ENCODE assay signal across 8 cellular contexts in genomic region chr9:35731415-35732184, GRCh38. TPM values are rescaled to one million over a fixed set of nuclear protein-coding genes. Genes with fewer than 3 reads are reported as not detected.
DNase-seq lines count a peak whose midpoint lies in the region; ATAC-seq and TF ChIP-seq lines count a peak whose summit lies in the region.

No MANE protein-coding gene starts in this region.

- H3K36me3 Mint-ChIP-seq in mesothelial cell of epicardium, result peaks cover 3% of the 10 kb centered on the region

- in situ Hi-C loops in KBM-7 (cut with MboI; ENCODE audit: low pct_unique_long_range_greater_than_20kb, low sequenced_read_pairs), result no loop called here

- TF ChIP-seq POLR2A in breast epithelium (IDR thresholded peaks at IDR 0.05) (no peak), erythroblast (IDR thresholded peaks at IDR 0.05; ENCODE audit: low read length) (no peak)

- no peaks in the 10 kb centered on the region for H3K36me3 ChIP-seq in breast epithelium

- no peaks in the 10 kb centered on the region for H3K27me3 Mint-ChIP-seq in mesothelial cell of epicardium (ENCODE audit: low read depth)

- H3K4me1 Mint-ChIP-seq in mesothelial cell of epicardium, result peaks cover 9% of the 10 kb centered on the region

- intact Hi-C loops in breast epithelium (cut with DNase I; ENCODE audit: low total_unique reads), result no loop called here

- ATAC-seq in GM21723 (IDR thresholded peaks at IDR 0.05; ENCODE audit: unreplicated experiment), result no peak

- peak overlapping the region; percentile 67 for H3K4me3 ChIP-seq in GM12865 (ENCODE audit: low read depth, low read length)
- peak overlapping the region; percentile 74 to 82 (median 79) for H3K4me3 ChIP-seq in breast epithelium

- H3K9me3 Mint-ChIP-seq in mesothelial cell of epicardium, result no peaks in the 10 kb centered on the region

- H3K27ac Mint-ChIP-seq in mesothelial cell of epicardium, result peak overlapping the region; percentile 99

- no peaks in the 10 kb centered on the region for H3K27me3 ChIP-seq in breast epithelium

- peak overlapping the region; percentile 98 to 99 for H3K27ac ChIP-seq in breast epithelium

- DNase-seq in GM12865 (ENCODE audit: low read depth) (no peak), KBM-7 (peak; percentile 30), breast epithelium (ENCODE audit: low spot score in 2 of 2) (no peak), mesothelial cell of epicardium (ENCODE audit: low spot score in 2 of 2, unreplicated experiment in 2 of 2) (peak in 1 of 2 experiments; percentile 66), erythroblast (lab: John Stamatoyannopoulos, UW) (no peak), iPS-NIHi11 (ENCODE audit: low spot score) (no peak), SW480 (ENCODE audit: low spot score) (no peak)

- TF ChIP-seq CTCF in GM12865 (IDR thresholded peaks at IDR 0.05; ENCODE audit: insufficient read depth, low read depth, low read length, missing control alignments) (no peak), breast epithelium (IDR thresholded peaks at IDR 0.05) (no peak), mesothelial cell of epicardium (IDR thresholded peaks at IDR 0.05; ENCODE audit: unreplicated experiment) (no peak)

- H3K9me3 ChIP-seq in breast epithelium, result no peaks in the 10 kb centered on the region

- peak overlapping the region; percentile 84 for H3K4me3 Mint-ChIP-seq in mesothelial cell of epicardium

- H3K4me1 ChIP-seq in breast epithelium, result peaks cover 13 to 30% of the 10 kb centered on the region in 2 donors

RNA-seq across cellular contexts. Expression of gene TLN1, which starts 0.4 kb away (rescaled TPM):
- 100 to 1,000 TPM; 163 to 497 (median 215) TPM for total RNA-seq in breast epithelium
- total RNA-seq in mesothelial cell of epicardium, result 224 to 230 TPM (median 226 TPM) in 3 replicates

RNA-seq across cellular contexts. Expression of gene CREB3, which starts 0.9 kb away (rescaled TPM):
- total RNA-seq in breast epithelium (10 to 100 TPM; 46.4 to 49.9 (median 47.2) TPM), mesothelial cell of epicardium (29.1 to 32.7 TPM (median 31.6 TPM) in 3 replicates)

RNA-seq across cellular contexts. Expression of gene GBA2, which starts 17.4 kb away (rescaled TPM):
- total RNA-seq in breast epithelium (10 to 100 TPM; 44.5 to 63.8 (median 57.0) TPM), mesothelial cell of epicardium (81.5 to 84.7 TPM (median 83.9 TPM) in 3 replicates)

RNA-seq across cellular contexts. Expression of gene RGP1, which starts 17.5 kb away (rescaled TPM):
- total RNA-seq in breast epithelium (10 to 100 TPM; 16.7 to 20.1 (median 17.4) TPM), mesothelial cell of epicardium (32.6 to 34.3 TPM (median 33.9 TPM) in 3 replicates)

RNA-seq across cellular contexts. Expression of gene MSMP, which starts 22.5 kb away (rescaled TPM):
- not detected for total RNA-seq in breast epithelium
- not detected in 3 replicates for total RNA-seq in mesothelial cell of epicardium
